1 cellular context compared by ENCODE assay signal in genomic region chr2:162155093-162155492, GRCh38.
TF ChIP-seq lines count a peak whose summit lies in the region.

No MANE protein-coding gene starts in this region.

TF ChIP-seq in IMR-90, 13 proteins besides CTCF, POLR2A, EP300 and RAD21 (continued from another document):
- TF ChIP-seq RCOR1 (IDR thresholded peaks at IDR 0.05; ENCODE audit: insufficient replicate concordance, low read length) (no peak), NFE2L2 (IDR thresholded peaks at IDR 0.05; ENCODE audit: low read depth, low read length) (no peak)
TF ChIP-seq in IMR-90: peak in this region for 0.
